ENCODE assay signal across 1 cellular context in genomic region chr17:82304826-82305726, GRCh38.
A peak's percentile ranks its signal among the peaks of the same experiment; 100 is the strongest.
TF ChIP-seq lines count a peak whose summit lies in the region.

No MANE protein-coding gene starts in this region.

TF ChIP-seq in HepG2, 621 proteins besides CTCF, POLR2A, EP300 and RAD21 (continued from another document and continues in another):
- TF ChIP-seq ZNF407 (CRISPR knock-in tag; IDR thresholded peaks at IDR 0.05; ENCODE audit: not compliant biosample characterization): peak; percentile 67
- TF ChIP-seq ZFP90 (CRISPR knock-in tag; IDR thresholded peaks at IDR 0.05; ENCODE audit: borderline replicate concordance): 0 out of 2 replicates have a peak, but pooled peaks have one; percentile 56
- TF ChIP-seq ZNF367 (CRISPR knock-in tag; IDR thresholded peaks at IDR 0.05; ENCODE audit: borderline replicate concordance): no peak
- no peak for TF ChIP-seq PBX3 (CRISPR knock-in tag; IDR thresholded peaks at IDR 0.05; ENCODE audit: borderline replicate concordance)
- TF ChIP-seq, protein P1, sequence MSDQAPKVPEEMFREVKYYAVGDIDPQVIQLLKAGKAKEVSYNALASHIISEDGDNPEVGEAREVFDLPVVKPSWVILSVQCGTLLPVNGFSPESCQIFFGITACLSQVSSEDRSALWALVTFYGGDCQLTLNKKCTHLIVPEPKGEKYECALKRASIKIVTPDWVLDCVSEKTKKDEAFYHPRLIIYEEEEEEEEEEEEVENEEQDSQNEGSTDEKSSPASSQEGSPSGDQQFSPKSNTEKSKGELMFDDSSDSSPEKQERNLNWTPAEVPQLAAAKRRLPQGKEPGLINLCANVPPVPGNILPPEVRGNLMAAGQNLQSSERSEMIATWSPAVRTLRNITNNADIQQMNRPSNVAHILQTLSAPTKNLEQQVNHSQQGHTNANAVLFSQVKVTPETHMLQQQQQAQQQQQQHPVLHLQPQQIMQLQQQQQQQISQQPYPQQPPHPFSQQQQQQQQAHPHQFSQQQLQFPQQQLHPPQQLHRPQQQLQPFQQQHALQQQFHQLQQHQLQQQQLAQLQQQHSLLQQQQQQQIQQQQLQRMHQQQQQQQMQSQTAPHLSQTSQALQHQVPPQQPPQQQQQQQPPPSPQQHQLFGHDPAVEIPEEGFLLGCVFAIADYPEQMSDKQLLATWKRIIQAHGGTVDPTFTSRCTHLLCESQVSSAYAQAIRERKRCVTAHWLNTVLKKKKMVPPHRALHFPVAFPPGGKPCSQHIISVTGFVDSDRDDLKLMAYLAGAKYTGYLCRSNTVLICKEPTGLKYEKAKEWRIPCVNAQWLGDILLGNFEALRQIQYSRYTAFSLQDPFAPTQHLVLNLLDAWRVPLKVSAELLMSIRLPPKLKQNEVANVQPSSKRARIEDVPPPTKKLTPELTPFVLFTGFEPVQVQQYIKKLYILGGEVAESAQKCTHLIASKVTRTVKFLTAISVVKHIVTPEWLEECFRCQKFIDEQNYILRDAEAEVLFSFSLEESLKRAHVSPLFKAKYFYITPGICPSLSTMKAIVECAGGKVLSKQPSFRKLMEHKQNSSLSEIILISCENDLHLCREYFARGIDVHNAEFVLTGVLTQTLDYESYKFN (CRISPR knock-in tag; conservative IDR thresholded peaks at IDR 0.05): no peak
- no peak for TF ChIP-seq MBNL3 (CRISPR knock-in tag; conservative IDR thresholded peaks at IDR 0.05)
- no peak for TF ChIP-seq SNRNP70 (IDR thresholded peaks at IDR 0.05; ENCODE audit: low read depth, low read length)
- TF ChIP-seq, protein P2, sequence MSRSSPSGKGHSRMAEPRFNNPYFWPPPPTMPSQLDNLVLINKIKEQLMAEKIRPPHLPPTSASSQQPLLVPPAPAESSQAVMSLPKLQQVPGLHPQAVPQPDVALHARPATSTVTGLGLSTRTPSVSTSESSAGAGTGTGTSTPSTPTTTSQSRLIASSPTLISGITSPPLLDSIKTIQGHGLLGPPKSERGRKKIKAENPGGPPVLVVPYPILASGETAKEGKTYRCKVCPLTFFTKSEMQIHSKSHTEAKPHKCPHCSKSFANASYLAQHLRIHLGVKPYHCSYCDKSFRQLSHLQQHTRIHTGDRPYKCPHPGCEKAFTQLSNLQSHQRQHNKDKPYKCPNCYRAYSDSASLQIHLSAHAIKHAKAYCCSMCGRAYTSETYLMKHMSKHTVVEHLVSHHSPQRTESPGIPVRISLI (CRISPR knock-in tag; IDR thresholded peaks at IDR 0.05; ENCODE audit: borderline replicate concordance): no peak
- TF ChIP-seq, protein P3, sequence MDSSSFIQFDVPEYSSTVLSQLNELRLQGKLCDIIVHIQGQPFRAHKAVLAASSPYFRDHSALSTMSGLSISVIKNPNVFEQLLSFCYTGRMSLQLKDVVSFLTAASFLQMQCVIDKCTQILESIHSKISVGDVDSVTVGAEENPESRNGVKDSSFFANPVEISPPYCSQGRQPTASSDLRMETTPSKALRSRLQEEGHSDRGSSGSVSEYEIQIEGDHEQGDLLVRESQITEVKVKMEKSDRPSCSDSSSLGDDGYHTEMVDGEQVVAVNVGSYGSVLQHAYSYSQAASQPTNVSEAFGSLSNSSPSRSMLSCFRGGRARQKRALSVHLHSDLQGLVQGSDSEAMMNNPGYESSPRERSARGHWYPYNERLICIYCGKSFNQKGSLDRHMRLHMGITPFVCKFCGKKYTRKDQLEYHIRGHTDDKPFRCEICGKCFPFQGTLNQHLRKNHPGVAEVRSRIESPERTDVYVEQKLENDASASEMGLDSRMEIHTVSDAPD (CRISPR knock-in tag; IDR thresholded peaks at IDR 0.05): no peak
- no peak for TF ChIP-seq TRIM24 (CRISPR knock-in tag; IDR thresholded peaks at IDR 0.05)
- TF ChIP-seq SMAD1 (CRISPR knock-in tag; IDR thresholded peaks at IDR 0.05; ENCODE audit: borderline replicate concordance, low read depth): 0 out of 2 replicates have a peak, but pooled peaks have one; percentile 50
- TF ChIP-seq, protein P4, sequence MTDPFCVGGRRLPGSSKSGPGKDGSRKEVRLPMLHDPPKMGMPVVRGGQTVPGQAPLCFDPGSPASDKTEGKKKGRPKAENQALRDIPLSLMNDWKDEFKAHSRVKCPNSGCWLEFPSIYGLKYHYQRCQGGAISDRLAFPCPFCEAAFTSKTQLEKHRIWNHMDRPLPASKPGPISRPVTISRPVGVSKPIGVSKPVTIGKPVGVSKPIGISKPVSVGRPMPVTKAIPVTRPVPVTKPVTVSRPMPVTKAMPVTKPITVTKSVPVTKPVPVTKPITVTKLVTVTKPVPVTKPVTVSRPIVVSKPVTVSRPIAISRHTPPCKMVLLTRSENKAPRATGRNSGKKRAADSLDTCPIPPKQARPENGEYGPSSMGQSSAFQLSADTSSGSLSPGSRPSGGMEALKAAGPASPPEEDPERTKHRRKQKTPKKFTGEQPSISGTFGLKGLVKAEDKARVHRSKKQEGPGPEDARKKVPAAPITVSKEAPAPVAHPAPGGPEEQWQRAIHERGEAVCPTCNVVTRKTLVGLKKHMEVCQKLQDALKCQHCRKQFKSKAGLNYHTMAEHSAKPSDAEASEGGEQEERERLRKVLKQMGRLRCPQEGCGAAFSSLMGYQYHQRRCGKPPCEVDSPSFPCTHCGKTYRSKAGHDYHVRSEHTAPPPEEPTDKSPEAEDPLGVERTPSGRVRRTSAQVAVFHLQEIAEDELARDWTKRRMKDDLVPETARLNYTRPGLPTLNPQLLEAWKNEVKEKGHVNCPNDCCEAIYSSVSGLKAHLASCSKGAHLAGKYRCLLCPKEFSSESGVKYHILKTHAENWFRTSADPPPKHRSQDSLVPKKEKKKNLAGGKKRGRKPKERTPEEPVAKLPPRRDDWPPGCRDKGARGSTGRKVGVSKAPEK (CRISPR knock-in tag; IDR thresholded peaks at IDR 0.05; ENCODE audit: borderline replicate concordance): no peak; the same call in 1 of the 2 replicates
- 0 out of 2 replicates have a peak, but pooled peaks have one; percentile 52 for TF ChIP-seq MEIS1 (CRISPR knock-in tag; IDR thresholded peaks at IDR 0.05; ENCODE audit: borderline replicate concordance)
- TF ChIP-seq, protein P5, sequence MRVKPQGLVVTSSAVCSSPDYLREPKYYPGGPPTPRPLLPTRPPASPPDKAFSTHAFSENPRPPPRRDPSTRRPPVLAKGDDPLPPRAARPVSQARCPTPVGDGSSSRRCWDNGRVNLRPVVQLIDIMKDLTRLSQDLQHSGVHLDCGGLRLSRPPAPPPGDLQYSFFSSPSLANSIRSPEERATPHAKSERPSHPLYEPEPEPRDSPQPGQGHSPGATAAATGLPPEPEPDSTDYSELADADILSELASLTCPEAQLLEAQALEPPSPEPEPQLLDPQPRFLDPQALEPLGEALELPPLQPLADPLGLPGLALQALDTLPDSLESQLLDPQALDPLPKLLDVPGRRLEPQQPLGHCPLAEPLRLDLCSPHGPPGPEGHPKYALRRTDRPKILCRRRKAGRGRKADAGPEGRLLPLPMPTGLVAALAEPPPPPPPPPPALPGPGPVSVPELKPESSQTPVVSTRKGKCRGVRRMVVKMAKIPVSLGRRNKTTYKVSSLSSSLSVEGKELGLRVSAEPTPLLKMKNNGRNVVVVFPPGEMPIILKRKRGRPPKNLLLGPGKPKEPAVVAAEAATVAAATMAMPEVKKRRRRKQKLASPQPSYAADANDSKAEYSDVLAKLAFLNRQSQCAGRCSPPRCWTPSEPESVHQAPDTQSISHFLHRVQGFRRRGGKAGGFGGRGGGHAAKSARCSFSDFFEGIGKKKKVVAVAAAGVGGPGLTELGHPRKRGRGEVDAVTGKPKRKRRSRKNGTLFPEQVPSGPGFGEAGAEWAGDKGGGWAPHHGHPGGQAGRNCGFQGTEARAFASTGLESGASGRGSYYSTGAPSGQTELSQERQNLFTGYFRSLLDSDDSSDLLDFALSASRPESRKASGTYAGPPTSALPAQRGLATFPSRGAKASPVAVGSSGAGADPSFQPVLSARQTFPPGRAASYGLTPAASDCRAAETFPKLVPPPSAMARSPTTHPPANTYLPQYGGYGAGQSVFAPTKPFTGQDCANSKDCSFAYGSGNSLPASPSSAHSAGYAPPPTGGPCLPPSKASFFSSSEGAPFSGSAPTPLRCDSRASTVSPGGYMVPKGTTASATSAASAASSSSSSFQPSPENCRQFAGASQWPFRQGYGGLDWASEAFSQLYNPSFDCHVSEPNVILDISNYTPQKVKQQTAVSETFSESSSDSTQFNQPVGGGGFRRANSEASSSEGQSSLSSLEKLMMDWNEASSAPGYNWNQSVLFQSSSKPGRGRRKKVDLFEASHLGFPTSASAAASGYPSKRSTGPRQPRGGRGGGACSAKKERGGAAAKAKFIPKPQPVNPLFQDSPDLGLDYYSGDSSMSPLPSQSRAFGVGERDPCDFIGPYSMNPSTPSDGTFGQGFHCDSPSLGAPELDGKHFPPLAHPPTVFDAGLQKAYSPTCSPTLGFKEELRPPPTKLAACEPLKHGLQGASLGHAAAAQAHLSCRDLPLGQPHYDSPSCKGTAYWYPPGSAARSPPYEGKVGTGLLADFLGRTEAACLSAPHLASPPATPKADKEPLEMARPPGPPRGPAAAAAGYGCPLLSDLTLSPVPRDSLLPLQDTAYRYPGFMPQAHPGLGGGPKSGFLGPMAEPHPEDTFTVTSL (CRISPR knock-in tag; IDR thresholded peaks at IDR 0.05; ENCODE audit: borderline replicate concordance): no peak
- TF ChIP-seq AKAP8 (CRISPR knock-in tag; IDR thresholded peaks at IDR 0.05): no peak
- TF ChIP-seq, protein P6, sequence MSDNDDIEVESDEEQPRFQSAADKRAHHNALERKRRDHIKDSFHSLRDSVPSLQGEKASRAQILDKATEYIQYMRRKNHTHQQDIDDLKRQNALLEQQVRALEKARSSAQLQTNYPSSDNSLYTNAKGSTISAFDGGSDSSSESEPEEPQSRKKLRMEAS (IDR thresholded peaks at IDR 0.05): peak; percentile 80; the same call in 1 of the 2 replicates
- TF ChIP-seq ZKSCAN1 (IDR thresholded peaks at IDR 0.05; ENCODE audit: low read length): no peak
- no peak for TF ChIP-seq ZNF788 (CRISPR knock-in tag; IDR thresholded peaks at IDR 0.05; ENCODE audit: borderline replicate concordance)
- no peak for TF ChIP-seq ATF7 (IDR thresholded peaks at IDR 0.05)
- TF ChIP-seq ATF7 (CRISPR knock-in tag; IDR thresholded peaks at IDR 0.05): no peak
- TF ChIP-seq ZNF616 (CRISPR knock-in tag; IDR thresholded peaks at IDR 0.05; ENCODE audit: low read depth): no peak
